ENCODE assay signal across 26 cellular contexts in the genomic region with DNA sequence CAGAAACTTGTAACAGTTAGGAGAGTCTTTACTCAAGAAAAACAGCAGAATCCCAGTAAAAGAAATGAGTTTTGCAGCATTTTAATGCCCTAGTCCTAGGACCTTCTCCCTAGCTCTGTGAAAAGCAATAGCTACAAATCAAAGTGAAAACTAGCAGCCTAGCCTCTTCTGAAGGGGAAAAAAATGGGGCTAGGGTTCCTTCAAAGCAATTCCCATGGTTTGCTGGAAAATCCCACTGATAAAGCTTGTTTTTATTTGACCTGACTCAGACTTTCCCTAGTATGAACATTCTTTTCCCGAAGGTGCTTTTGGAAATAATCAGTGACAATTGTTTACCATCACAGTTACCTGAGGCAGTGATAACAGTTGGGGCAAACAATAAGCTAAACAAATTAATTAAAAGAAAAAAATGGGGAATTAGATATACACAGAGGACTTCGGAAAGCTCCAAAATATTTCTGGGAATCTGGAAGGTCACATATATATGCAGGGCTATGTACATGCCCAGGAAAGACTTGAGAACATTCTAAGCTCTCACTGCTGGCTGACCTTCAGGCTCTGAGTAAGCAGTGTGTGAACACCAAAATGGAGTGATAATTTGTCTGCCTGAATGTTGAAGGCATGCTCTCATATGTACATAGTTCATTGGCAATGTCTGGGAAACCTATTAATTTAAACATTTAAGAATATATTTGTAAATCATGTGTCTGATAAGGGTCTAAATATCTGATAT.
"Had no signal": no experiment of that assay in that cellular context is flagged by ENCODE, and none has a peak within 500 bp of the region (broad histone marks: within the 10 kb centered on the region; RNA-seq: fewer than 3 reads in every experiment).

No MANE protein-coding gene starts in this region.

- H3K4me3 Mint-ChIP-seq: activated naive CD8-positive, alpha-beta T cell; activated T-cell treated with anti-CD3 and anti-CD28 coated beads, Interleukin-2, amount 50 U/mL, for 24 hours; activated T-helper 17 cell treated with anti-CD3 and anti-CD28 coated beads, Interleukin-2, amount 50 U/mL, for 72 hours; natural killer cell treated with Interleukin-12 subunit alpha and Interleukin-12 subunit beta and Interleukin-15 and Interleukin-18, amount 100 ng/mL, for 72 hours; stimulated activated naive CD8-positive, alpha-beta T cell treated with anti-CD3 and anti-CD28 coated beads, Interleukin-15, Interleukin-2, amounts not matched to agents 100 ng/mL and 50 ng/mL, for 24 hours had no signal

- H3K27ac Mint-ChIP-seq: activated naive CD8-positive, alpha-beta T cell; activated T-cell treated with anti-CD3 and anti-CD28 coated beads, Interleukin-2, amount 50 U/mL, for 24 hours; activated T-helper 17 cell treated with anti-CD3 and anti-CD28 coated beads, Interleukin-2, amount 50 U/mL, for 72 hours; natural killer cell treated with Interleukin-12 subunit alpha and Interleukin-12 subunit beta and Interleukin-15 and Interleukin-18, amount 100 ng/mL, for 72 hours; stimulated activated naive CD8-positive, alpha-beta T cell treated with anti-CD3 and anti-CD28 coated beads, Interleukin-15, Interleukin-2, amounts not matched to agents 100 ng/mL and 50 ng/mL, for 24 hours had no signal

- FAIRE-seq: bronchial epithelial cell, frontal cortex had no signal

- H3K36me3 Mint-ChIP-seq: activated naive CD8-positive, alpha-beta T cell; natural killer cell treated with Interleukin-12 subunit alpha and Interleukin-12 subunit beta and Interleukin-15 and Interleukin-18, amount 100 ng/mL, for 72 hours had no signal

- DNase-seq: activated CD4-positive, alpha-beta T cell treated with anti-CD3 and anti-CD28 coated beads, Interleukin-2, amount 50 U/mL, for 4 hours; activated CD8-positive, alpha-beta memory T cell treated with anti-CD3 and anti-CD28 coated beads for 24 hours; activated CD8-positive, alpha-beta memory T cell treated with anti-CD3 and anti-CD28 coated beads, Interleukin-2, amount 50 U/mL, for 4 hours; activated naive CD4-positive, alpha-beta T cell; activated T-cell treated with anti-CD3 and anti-CD28 coated beads, Interleukin-2, amount 50 U/mL, for 24 hours; effector CD8-positive, alpha-beta T cell; glutamatergic neuron; hippocampal formation; left cardiac atrium; midbrain; ovary; psoas muscle; right cardiac atrium; stimulated activated CD4-positive, alpha-beta T cell treated with anti-CD3 and anti-CD28 coated beads, Interleukin-1b, Interleukin-23, amount 100 ng/mL, for 48 hours; substantia nigra; T-helper 9 cell; thyroid gland; upper lobe of right lung had no signal

- H3K36me3 ChIP-seq: adrenal gland, ovary, thyroid gland, upper lobe of right lung had no signal

- H3K9me3 Mint-ChIP-seq: activated T-helper 17 cell treated with anti-CD3 and anti-CD28 coated beads, Interleukin-2, amount 50 U/mL, for 72 hours had no signal

- H3K27ac ChIP-seq: adrenal gland, coronary artery, ovary, psoas muscle, thyroid gland, upper lobe of right lung had no signal

- H3K27me3 Mint-ChIP-seq: activated naive CD8-positive, alpha-beta T cell; activated T-cell treated with anti-CD3 and anti-CD28 coated beads, Interleukin-2, amount 50 U/mL, for 24 hours; activated T-helper 17 cell treated with anti-CD3 and anti-CD28 coated beads, Interleukin-2, amount 50 U/mL, for 72 hours; natural killer cell treated with Interleukin-12 subunit alpha and Interleukin-12 subunit beta and Interleukin-15 and Interleukin-18, amount 100 ng/mL, for 72 hours; stimulated activated naive CD8-positive, alpha-beta T cell treated with anti-CD3 and anti-CD28 coated beads, Interleukin-15, Interleukin-2, amounts not matched to agents 100 ng/mL and 50 ng/mL, for 24 hours had no signal

- H3K27me3 ChIP-seq: adrenal gland, ovary, thyroid gland, upper lobe of right lung had no signal

- H3K4me1 Mint-ChIP-seq: activated T-helper 17 cell treated with anti-CD3 and anti-CD28 coated beads, Interleukin-2, amount 50 U/mL, for 72 hours had no signal

- H3K9me3 ChIP-seq: adrenal gland, ovary, psoas muscle, thyroid gland, upper lobe of right lung had no signal

- H3K4me3 ChIP-seq: adrenal gland, coronary artery, ovary, psoas muscle, thyroid gland, upper lobe of right lung had no signal

- H3K4me1 ChIP-seq: adrenal gland, psoas muscle, upper lobe of right lung had no signal
